In genomic region chr6:141624301-141624700, GRCh38 we compare ENCODE assay signal across 6 cellular contexts.
"Had no signal": no experiment of that assay in that cellular context is flagged by ENCODE, and none has a peak within 500 bp of the region (broad histone marks: within the 10 kb centered on the region; RNA-seq: fewer than 3 reads in every experiment).

No MANE protein-coding gene starts in this region.

- DNase-seq: IMR-90, KBM-7, KG1 had no signal

- H3K27ac ChIP-seq: HL-60 had no signal

- ATAC-seq: HepG2, K562 had no signal

- H3K4me3 ChIP-seq: K562 had no signal
